Comparison of ENCODE assay signal across 23 cellular contexts in genomic region chr6:47156196-47156595, GRCh38.
"Had no signal": no experiment of that assay in that cellular context is flagged by ENCODE, and none has a peak within 500 bp of the region (broad histone marks: within the 10 kb centered on the region; RNA-seq: fewer than 3 reads in every experiment).

No MANE protein-coding gene starts in this region.

- H3K4me2 ChIP-seq: PC-9 had no signal

- H3K9me3 ChIP-seq: MG63, SJSA1 had no signal

- H3K4me3 ChIP-seq: MG63, PC-9, SJSA1, SK-N-MC had no signal

- H3K27ac ChIP-seq: PC-9, SJSA1, SK-N-MC had no signal

- H2AFZ ChIP-seq: PC-9 had no signal

- H3K27me3 ChIP-seq: MG63, SJSA1 had no signal

- H3K36me3 ChIP-seq: MG63, SJSA1 had no signal

- DNase-seq: Karpas-422; KG1; MG63; NCI-H1092; NCI-H1105 treated with DMSO at 0.1 percent for 48 hours; NCI-H1417 treated with DMSO at 0.1 percent for 48 hours; NCI-H146; NCI-H1694 treated with DMSO at 0.1 percent for 48 hours; NCI-H1930; NCI-H2081; NCI-H2107; NCI-H2227 treated with DMSO at 0.1 percent for 48 hours; NCI-H524; NCI-H526 treated with DMSO at 0.1 percent for 48 hours; NCI-H748 treated with DMSO at 0.1 percent for 48 hours; NK-92 treated with Interleukin-12 subunit alpha and Interleukin-12 subunit beta, amount 100 ng/mL, for 24 hours; OCI-M1; PC-9; Right ventricle myocardium superior; RPMI8226; SIG-M5 had no signal
